ENCODE assay signal across 8 cellular contexts in genomic region chr17:61316633-61317032, GRCh38.
"Had no signal": no experiment of that assay in that cellular context is flagged by ENCODE, and none has a peak within 500 bp of the region (broad histone marks: within the 10 kb centered on the region; RNA-seq: fewer than 3 reads in every experiment).

No MANE protein-coding gene starts in this region.

- H3K27ac ChIP-seq: GM23248, HL-60 had no signal

- H2AFZ ChIP-seq: GM23248 had no signal

- FAIRE-seq: HepG2, K562 had no signal

- H3K9me3 Mint-ChIP-seq: H9 had no signal

- H3K4me3 Mint-ChIP-seq: H9 had no signal

- ATAC-seq: HepG2, K562 had no signal

- H3K4me3 ChIP-seq: GM23248, K562 had no signal

- H3K9ac ChIP-seq: GM23248 had no signal

- DNase-seq: GM23248, GOT3, H9, HCEC 1CT, KG1 had no signal
